In genomic region chr2:109269956-109270757, GRCh38 we compare ENCODE assay signal across 19 cellular contexts.
DNase-seq lines count a peak whose midpoint lies in the region; ATAC-seq and TF ChIP-seq lines count a peak whose summit lies in the region.
"Had no signal": no experiment of that assay in that cellular context is flagged by ENCODE, and none has a peak within 500 bp of the region (broad histone marks: within the 10 kb centered on the region; RNA-seq: fewer than 3 reads in every experiment).

No MANE protein-coding gene starts in this region.

- H2AFZ ChIP-seq in PC-9: no peak overlapping the region

- H3K27ac ChIP-seq in right cardiac atrium (ENCODE audit: low read length) (no peak overlapping the region), PC-9 (no peak overlapping the region)

- H4K20me1 ChIP-seq in PC-9 (ENCODE audit: insufficient read depth): no peaks in the 10 kb centered on the region

- 88% methylated on average over 15 of the region's 15 CpGs for WGBS in right cardiac atrium

- no peaks in the 10 kb centered on the region for H3K36me3 ChIP-seq in PC-9 (ENCODE audit: low read depth)
- H3K36me3 ChIP-seq: upper lobe of left lung had no signal

- CTCF ChIA-PET in PC-9 (lab: Charles Lee): no interaction called here

- H3K4me3 ChIP-seq in right cardiac atrium (ENCODE audit: low read length): no peak overlapping the region
- H3K4me3 ChIP-seq in PC-9: no peak overlapping the region; the same call in 1 of the 2 replicates
- H3K4me3 ChIP-seq: upper lobe of left lung had no signal

- intact Hi-C loops in left cardiac atrium (cut with DNase I) (no loop called here), right cardiac atrium (cut with DNase I) (loop anchor here in 1 of 4 donors (10.0 kb wide), 1 partner anchor 235 kb away; no protein-coding TSS in a partner anchor), PC-9 (cut with micrococcal nuclease; ENCODE audit: unreplicated experiment) (no loop called here)

- DNase-seq in left cardiac atrium (peak; percentile 7), right cardiac atrium (no peak), PC-9 (peak; percentile 71 to 72), mesenteric fat pad (ENCODE audit: low spot score) (peak; percentile 81), cerebellum (ENCODE audit: low spot score) (no peak)
- DNase-seq: activated CD4-positive, alpha-beta T cell treated with anti-CD3 and anti-CD28 coated beads for 36 hours; activated gamma-delta T cell treated with Interleukin-2 at 50 U/mL for 16 hours; cerebellar nuclear complex; effector memory CD8-positive, alpha-beta T cell; hippocampal formation; KBM-7; kidney; NCI-H2171 treated with DMSO at 0.1 percent for 48 hours; stimulated activated naive CD8-positive, alpha-beta T cell treated with anti-CD3 and anti-CD28 coated beads, Interleukin-15, amount 100 ng/mL, for 72 hours had no signal

- H3K9me3 ChIP-seq in right cardiac atrium (ENCODE audit: control insufficient read depth, low read length) (no peaks in the 10 kb centered on the region), PC-9 (ENCODE audit: insufficient read depth, low read depth) (no peaks in the 10 kb centered on the region)
- H3K9me3 ChIP-seq: upper lobe of left lung had no signal

- BruUV-seq in PC-9 (replicated peaks; lab: Mats Ljungman, UMichigan): no TSS peak

- H3K4me1 ChIP-seq in right cardiac atrium (ENCODE audit: control insufficient read depth, insufficient read depth, low read length) (peaks cover 8% of the 10 kb centered on the region), PC-9 (replicated peaks; ENCODE audit: insufficient read depth) (peaks cover 49% of the 10 kb centered on the region)

- H3K4me2 ChIP-seq in PC-9: peak overlapping the region; percentile 54

- TF ChIP-seq CTCF in PC-9 (conservative IDR thresholded peaks at IDR 0.05): no peak

- H3K79me2 ChIP-seq in PC-9 (ENCODE audit: low read depth): peaks cover 24% of the 10 kb centered on the region

- peaks cover 30% of the 10 kb centered on the region; the same call in 1 of the 2 replicates for H3F3A ChIP-seq in PC-9 (ENCODE audit: insufficient read depth, low read depth)

- H3K27me3 ChIP-seq in right cardiac atrium (ENCODE audit: control insufficient read depth, insufficient read depth) (no peaks in the 10 kb centered on the region), PC-9 (ENCODE audit: insufficient read depth, low read depth) (no peaks in the 10 kb centered on the region)
- H3K27me3 ChIP-seq: upper lobe of left lung had no signal

- ATAC-seq in left cardiac atrium (no peak), right cardiac atrium (no peak), GM18868 (IDR thresholded peaks at IDR 0.05; ENCODE audit: unreplicated experiment) (no peak), HG03520 (IDR thresholded peaks at IDR 0.05; ENCODE audit: unreplicated experiment) (no peak), HG03159 (IDR thresholded peaks at IDR 0.05; ENCODE audit: unreplicated experiment) (no peak)
- ATAC-seq: activated CD4-positive, alpha-beta T cell treated with anti-CD3 and anti-CD28 coated beads for 36 hours; effector memory CD8-positive, alpha-beta T cell; sciatic nerve; stimulated activated naive CD8-positive, alpha-beta T cell treated with anti-CD3 and anti-CD28 coated beads, Interleukin-15, amount 100 ng/mL, for 72 hours had no signal

- H3K9me2 ChIP-seq in PC-9 (ENCODE audit: insufficient read depth): no peaks in the 10 kb centered on the region

- POLR2A ChIA-PET in PC-9 (lab: Charles Lee; ENCODE audit: unreplicated experiment): interaction anchor here (0.5 to 0.6 kb wide), 2 partner anchors 23 to 140 kb away, joined by 3 to 5 read pairs; no protein-coding TSS in a partner anchor

Comparison
In these comparisons a context has a peak if more than half of its experiments do, and no peak if none do; other contexts are left out.
1. DNase-seq: peak in left cardiac atrium (single experiment), PC-9 (2 of 2) and mesenteric fat pad (single experiment); none in right cardiac atrium (0 of 3) and cerebellum (single experiment).